In genomic region chr9:83988411-83988810, GRCh38 we compare ENCODE assay signal across 1 cellular context.
TF ChIP-seq lines count a peak whose summit lies in the region.

No MANE protein-coding gene starts in this region.

TF ChIP-seq in HepG2, 621 proteins besides CTCF, POLR2A, EP300 and RAD21:
- TF ChIP-seq ZNF205 (CRISPR knock-in tag; IDR thresholded peaks at IDR 0.05): no peak
- TF ChIP-seq ZNF644 (CRISPR knock-in tag; IDR thresholded peaks at IDR 0.05; ENCODE audit: low read depth): 0 out of 2 replicates have a peak, but pooled peaks have one; percentile 9
- no peak for TF ChIP-seq ZNF790 (CRISPR knock-in tag; IDR thresholded peaks at IDR 0.05; ENCODE audit: borderline replicate concordance)
- TF ChIP-seq, protein P1, sequence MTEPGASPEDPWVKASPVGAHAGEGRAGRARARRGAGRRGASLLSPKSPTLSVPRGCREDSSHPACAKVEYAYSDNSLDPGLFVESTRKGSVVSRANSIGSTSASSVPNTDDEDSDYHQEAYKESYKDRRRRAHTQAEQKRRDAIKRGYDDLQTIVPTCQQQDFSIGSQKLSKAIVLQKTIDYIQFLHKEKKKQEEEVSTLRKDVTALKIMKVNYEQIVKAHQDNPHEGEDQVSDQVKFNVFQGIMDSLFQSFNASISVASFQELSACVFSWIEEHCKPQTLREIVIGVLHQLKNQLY (CRISPR knock-in tag; IDR thresholded peaks at IDR 0.05): no peak
- TF ChIP-seq BRD4 (CRISPR knock-in tag; IDR thresholded peaks at IDR 0.05): no peak
- TF ChIP-seq ZFP90 (CRISPR knock-in tag; IDR thresholded peaks at IDR 0.05; ENCODE audit: borderline replicate concordance): no peak
- TF ChIP-seq MAFF (IDR thresholded peaks at IDR 0.05; ENCODE audit: low read depth, low read length): no peak
- TF ChIP-seq ZNF781 (CRISPR knock-in tag; IDR thresholded peaks at IDR 0.05; ENCODE audit: borderline replicate concordance, not compliant biosample characterization): peak; percentile 46
- TF ChIP-seq ZNF367 (CRISPR knock-in tag; IDR thresholded peaks at IDR 0.05; ENCODE audit: borderline replicate concordance): no peak
